In the genomic region with DNA sequence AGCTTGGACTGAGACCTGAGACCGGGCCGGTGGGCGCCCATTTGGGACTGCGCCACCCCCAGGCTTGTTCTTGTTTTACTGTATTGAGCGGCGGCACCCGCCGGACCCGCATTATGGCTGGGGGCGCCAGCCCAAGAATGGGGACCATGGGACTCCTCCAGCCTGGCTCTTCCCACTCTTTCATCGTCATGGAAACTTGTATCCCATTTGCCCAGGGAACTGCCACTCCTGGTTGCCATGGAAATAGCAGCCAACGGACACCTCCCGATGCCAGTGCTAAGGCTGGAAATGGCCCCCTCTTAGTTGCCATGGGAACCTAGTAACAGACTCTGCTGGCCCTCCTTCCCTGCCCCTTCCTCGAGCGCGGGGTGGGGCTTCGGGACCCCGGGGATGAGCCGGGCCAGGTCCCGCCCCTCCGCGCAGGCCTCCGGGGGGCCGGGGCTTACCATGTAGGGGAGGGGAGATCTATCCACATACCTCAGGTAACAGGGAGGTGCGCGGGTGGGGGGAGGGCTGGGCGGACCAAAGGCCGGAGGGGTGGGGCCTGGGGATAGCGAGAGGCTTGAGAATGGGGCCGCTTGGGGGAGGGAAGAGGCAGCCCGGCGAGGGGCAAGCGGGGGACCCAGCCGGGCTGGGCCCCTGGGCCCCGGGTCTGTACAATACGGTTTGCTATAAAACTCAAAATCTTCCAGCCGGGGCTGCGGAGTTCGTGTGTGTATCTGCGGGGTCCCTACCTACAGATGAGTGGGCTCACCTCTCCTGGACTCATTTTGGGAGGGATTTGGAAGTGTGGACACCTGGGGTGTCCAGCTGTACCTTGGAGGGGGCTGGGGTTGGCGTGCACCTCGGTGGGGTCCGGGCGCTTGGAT, we compare ENCODE assay signal across 8 cellular contexts. TPM values are rescaled to one million over a fixed set of nuclear protein-coding genes. Genes with fewer than 3 reads are reported as not detected.
A peak's percentile ranks its signal among the peaks of the same experiment; 100 is the strongest.
DNase-seq lines count a peak whose midpoint lies in the region; ATAC-seq, FAIRE-seq and TF ChIP-seq lines count a peak whose summit lies in the region.

No MANE protein-coding gene starts in this region.

- peak overlapping the region; percentile 98 for H3K56ac ChIP-seq in mesendoderm (ENCODE audit: low read length)

- intact Hi-C loops in testis (cut with DNase I; ENCODE audit: low total_unique reads): no loop called here

- TF ChIP-seq CTCF in A549 (IDR thresholded peaks at IDR 0.05): no peak
- TF ChIP-seq CTCF in GM06990 (IDR thresholded peaks at IDR 0.05; ENCODE audit: insufficient read depth, low read length, poor library complexity, severe bottlenecking): no peak
- no peak for TF ChIP-seq CTCF in testis (IDR thresholded peaks at IDR 0.05)

- H3K4me1 Mint-ChIP-seq in T-helper 2 cell treated with Interferon-gamma antibody and Interleukin-4, amounts not matched to agents 5 μg/mL and 100 μg/mL, for 36 hours (ENCODE audit: low read depth): peaks cover 11% of the 10 kb centered on the region

- no peak for TF ChIP-seq EP300 in A549 (IDR thresholded peaks at IDR 0.05)

- H4K8ac ChIP-seq in mesendoderm (ENCODE audit: low read depth, low read length): no peak overlapping the region

- H2BK120ac ChIP-seq in mesendoderm (ENCODE audit: low read depth, low read length): peak overlapping the region; percentile 21

- H3K36me3 Mint-ChIP-seq in T-helper 2 cell treated with Interferon-gamma antibody and Interleukin-4, amounts not matched to agents 5 μg/mL and 100 μg/mL, for 36 hours (ENCODE audit: low read depth): peaks cover 24% of the 10 kb centered on the region

- H4K5ac ChIP-seq in mesendoderm (ENCODE audit: low read length): no peak overlapping the region

- TF ChIP-seq RAD21 in A549 (conservative IDR thresholded peaks at IDR 0.05 in 1 of 2, IDR thresholded peaks at IDR 0.05 in 1 of 2): no peak

- no peaks in the 10 kb centered on the region for H3K27me3 Mint-ChIP-seq in T-helper 2 cell treated with Interferon-gamma antibody and Interleukin-4, amounts not matched to agents 5 μg/mL and 100 μg/mL, for 36 hours (ENCODE audit: low read depth)

- ATAC-seq in A549 (peak; percentile 75 to 85), HG02840 (IDR thresholded peaks at IDR 0.05; ENCODE audit: low FRiP score, unreplicated experiment) (no peak)

- H3K36me3 ChIP-seq in GM06990 (ENCODE audit: control insufficient read depth, insufficient read depth, low read length) (peaks cover 4% of the 10 kb centered on the region), HUES6 (ENCODE audit: control insufficient read depth, insufficient read depth, low read length) (peaks cover 27% of the 10 kb centered on the region), mesendoderm (ENCODE audit: control insufficient read depth, insufficient read depth, low read length) (peaks cover 6% of the 10 kb centered on the region), testis (ENCODE audit: low read depth, missing control alignments) (no peaks in the 10 kb centered on the region)

- H3K79me1 ChIP-seq in mesendoderm (ENCODE audit: low read length): peaks cover 5% of the 10 kb centered on the region

- no peaks in the 10 kb centered on the region for H3K79me2 ChIP-seq in mesendoderm (ENCODE audit: control insufficient read depth, insufficient read depth, low read length)

- H3K4ac ChIP-seq in mesendoderm (ENCODE audit: low read depth, low read length): peak overlapping the region; percentile 92

- DNase-seq in A549 (ENCODE audit: low read depth in 1 of 2, low spot score in 1 of 2): peak; percentile 87 to 98
- DNase-seq in GM06990 (ENCODE audit: extremely low read depth, insufficient read length): peak; percentile 53
- DNase-seq in T-helper 2 cell treated with Interferon-gamma antibody and Interleukin-4, amounts not matched to agents 5 μg/mL and 100 μg/mL, for 36 hours (ENCODE audit: low spot score): no peak
- no peak for DNase-seq in epithelial cell of prostate (ENCODE audit: low read depth, low spot score)
- peak; percentile 100 for DNase-seq in mesendoderm
- DNase-seq in testis: peak; percentile 98

- H3K4me2 ChIP-seq in A549 (peak overlapping the region; percentile 88), mesendoderm (ENCODE audit: low read length) (peak overlapping the region; percentile 87)

- H2BK15ac ChIP-seq in mesendoderm (replicated peaks; ENCODE audit: low read depth): no peak overlapping the region

- H3K9ac ChIP-seq in HUES6 (ENCODE audit: low read length): peak overlapping the region; percentile 72
- peak overlapping the region; percentile 89 for H3K9ac ChIP-seq in mesendoderm (ENCODE audit: low read length)

- peak overlapping the region; percentile 70 for H3K4me3 Mint-ChIP-seq in T-helper 2 cell treated with Interferon-gamma antibody and Interleukin-4, amounts not matched to agents 5 μg/mL and 100 μg/mL, for 36 hours

- H3K27me3 ChIP-seq in GM06990 (replicated peaks; ENCODE audit: control insufficient read depth, insufficient read depth, low read length) (no peaks in the 10 kb centered on the region), HUES6 (ENCODE audit: control insufficient read depth, insufficient read depth, low read length) (no peaks in the 10 kb centered on the region), mesendoderm (ENCODE audit: insufficient read depth, low read length, poor library complexity) (no peaks in the 10 kb centered on the region), testis (no peaks in the 10 kb centered on the region)

- no peaks in the 10 kb centered on the region for H3K9me3 ChIP-seq in A549
- no peaks in the 10 kb centered on the region for H3K9me3 ChIP-seq in HUES6 (ENCODE audit: control insufficient read depth, insufficient read depth, low read depth, low read length)
- no peaks in the 10 kb centered on the region for H3K9me3 ChIP-seq in testis

- H3K27ac Mint-ChIP-seq in T-helper 2 cell treated with Interferon-gamma antibody and Interleukin-4, amounts not matched to agents 5 μg/mL and 100 μg/mL, for 36 hours: peak overlapping the region; percentile 41

- H2AK5ac ChIP-seq in mesendoderm (ENCODE audit: low read length): no peak overlapping the region

- H3K4me1 ChIP-seq in A549 (peaks cover 20% of the 10 kb centered on the region), HUES6 (ENCODE audit: control insufficient read depth, insufficient read depth, low read length) (peaks cover 20% of the 10 kb centered on the region), mesendoderm (ENCODE audit: control insufficient read depth, low read depth, low read length) (peaks cover 7% of the 10 kb centered on the region), testis (peaks cover 26% of the 10 kb centered on the region)

- CTCF ChIA-PET in A549 (lab: Yijun Ruan, JAX): interaction anchor here (2.4 to 8.2 kb wide), 2 partner anchors 6 to 13 kb away, joined by 10 to 78 read pairs; no protein-coding TSS in a partner anchor

- peak overlapping the region; percentile 90 for H3K23ac ChIP-seq in mesendoderm (ENCODE audit: low read length)

- peak overlapping the region; percentile 75 for H2BK5ac ChIP-seq in mesendoderm (ENCODE audit: low read length)

- peak overlapping the region; percentile 94 for H3K18ac ChIP-seq in mesendoderm (ENCODE audit: low read length)

- POLR2A ChIA-PET in A549 (lab: Yijun Ruan, JAX): no interaction called here

- H3K4me3 ChIP-seq in A549: peak overlapping the region; percentile 73
- H3K4me3 ChIP-seq in GM06990 (replicated peaks; ENCODE audit: low read depth, low read length): peak overlapping the region; percentile 90
- H3K4me3 ChIP-seq in HUES6 (ENCODE audit: low read depth, low read length): peak overlapping the region; percentile 75
- H3K4me3 ChIP-seq in mesendoderm (ENCODE audit: low read length): peak overlapping the region; percentile 51
- peak overlapping the region; percentile 90 to 98 for H3K4me3 ChIP-seq in testis

- H3K27ac ChIP-seq in A549 (peak overlapping the region; percentile 90 to 99), HUES6 (ENCODE audit: low read depth, low read length) (peak overlapping the region; percentile 87), epithelial cell of prostate (peak overlapping the region; percentile 85), mesendoderm (ENCODE audit: low read depth, low read length) (peak overlapping the region; percentile 96), testis (peak overlapping the region; percentile 92 to 97)

- no peaks in the 10 kb centered on the region for H3K9me3 Mint-ChIP-seq in T-helper 2 cell treated with Interferon-gamma antibody and Interleukin-4, amounts not matched to agents 5 μg/mL and 100 μg/mL, for 36 hours

- 31% methylated on average over 23 of the region's 44 CpGs for whole genome bisulfite sequencing in A549 (ENCODE audit: missing lambda C conversion rate)
- no CpG with 5 or more reads among the region's 44 CpGs for WGBS in mesendoderm (ENCODE audit: extremely low coverage, insufficient coverage, low lambda C conversion rate)
- 5% methylated on average over 29 to 44 of the region's 44 CpGs for WGBS in testis, 2 donors

- TF ChIP-seq POLR2A in A549 (IDR thresholded peaks at IDR 0.05; ENCODE audit: low read length) (no peak), testis (IDR thresholded peaks at IDR 0.05) (no peak)

- no peak for FAIRE-seq in A549 (lab: Jason Lieb, UNC)

RNA-seq across cellular contexts. Expression of gene ORAI3, which starts 0.5 kb away (rescaled TPM):
- 14.1 and 17.3 TPM in 2 replicates for polyA plus RNA-seq in A549 (2011; rRNA removed)
- 5.9 and 10.3 TPM in 2 replicates for polyA plus RNA-seq in A549 (2012; cell fraction: cytosol; rRNA removed)
- polyA plus RNA-seq in A549 (2012; cell fraction: nucleus; rRNA removed): 10.8 and 11.6 TPM in 2 replicates
- 7.1 to 11.8 TPM (median 10.5 TPM) in 3 replicates for polyA plus RNA-seq in A549 (2017; fragmentation: RNase III; extraction: RNeasy Plus Mini Kit Qiagen cat#74134 plus additional on column Dnase treatment)
- 11.0 and 13.8 TPM in 2 replicates for polyA minus RNA-seq in A549 (2011; rRNA and poly(A)+ RNA removed)
- polyA plus RNA-seq in mesendoderm (2013, experiment 1 of 2): 3.6 TPM
- 3.5 TPM for polyA plus RNA-seq in mesendoderm (2013, experiment 2 of 2)
- 10 to 100 TPM; 68.6 to 75.0 TPM for total RNA-seq in testis
- 29.1 TPM for polyA plus RNA-seq in testis (ENCODE audit: insufficient read depth, low read depth, low replicate concordance)

RNA-seq across cellular contexts. Expression of gene SETD1A, which starts 9.2 kb away (rescaled TPM):
- polyA plus RNA-seq in A549 (2011; rRNA removed): 2.0 and 3.8 TPM in 2 replicates
- 8.7 and 11.2 TPM in 2 replicates for polyA plus RNA-seq in A549 (2012; cell fraction: cytosol; rRNA removed)
- 30.5 and 31.9 TPM in 2 replicates for polyA plus RNA-seq in A549 (2012; cell fraction: nucleus; rRNA removed)
- polyA plus RNA-seq in A549 (2017; fragmentation: RNase III; extraction: RNeasy Plus Mini Kit Qiagen cat#74134 plus additional on column Dnase treatment): 15.7 to 22.6 TPM (median 21.2 TPM) in 3 replicates
- 3.9 and 7.0 TPM in 2 replicates for polyA minus RNA-seq in A549 (2011; rRNA and poly(A)+ RNA removed)
- 27.7 TPM for polyA plus RNA-seq in mesendoderm (2013, experiment 1 of 2)
- polyA plus RNA-seq in mesendoderm (2013, experiment 2 of 2): 25.3 TPM
- total RNA-seq in testis: 10 to 100 TPM; 45.7 to 45.8 TPM
- polyA plus RNA-seq in testis (ENCODE audit: insufficient read depth, low read depth, low replicate concordance): 41.4 TPM

RNA-seq across cellular contexts. Expression of gene FBXL19, which starts 24.9 kb away (rescaled TPM):
- polyA plus RNA-seq in A549 (2011; rRNA removed): 5.6 and 7.0 TPM in 2 replicates
- polyA plus RNA-seq in A549 (2012; cell fraction: cytosol; rRNA removed): 11.4 and 17.1 TPM in 2 replicates
- polyA plus RNA-seq in A549 (2012; cell fraction: nucleus; rRNA removed): 29.7 and 38.9 TPM in 2 replicates
- polyA plus RNA-seq in A549 (2017; fragmentation: RNase III; extraction: RNeasy Plus Mini Kit Qiagen cat#74134 plus additional on column Dnase treatment): 15.5 to 21.5 TPM (median 18.3 TPM) in 3 replicates
- 6.8 and 9.4 TPM in 2 replicates for polyA minus RNA-seq in A549 (2011; rRNA and poly(A)+ RNA removed)
- polyA plus RNA-seq in mesendoderm (2013, experiment 1 of 2): 46.9 TPM
- 47.5 TPM for polyA plus RNA-seq in mesendoderm (2013, experiment 2 of 2)
- total RNA-seq in testis: 100 to 1,000 TPM; 142 to 149 TPM
- 47.0 TPM for polyA plus RNA-seq in testis (ENCODE audit: insufficient read depth, low read depth, low replicate concordance)

RNA-seq across cellular contexts. Expression of gene HSD3B7, which starts 36.7 kb away (rescaled TPM):
- polyA plus RNA-seq in A549 (2011; rRNA removed) (10.5 and 15.2 TPM in 2 replicates), A549 (2017; fragmentation: RNase III; extraction: RNeasy Plus Mini Kit Qiagen cat#74134 plus additional on column Dnase treatment) (17.3 to 20.1 TPM (median 19.7 TPM) in 3 replicates), testis (ENCODE audit: insufficient read depth, low read depth, low replicate concordance) (8.9 TPM)
- polyA plus RNA-seq in A549 (2012; cell fraction: cytosol; rRNA removed): 11.1 and 16.1 TPM in 2 replicates
- 24.6 and 27.6 TPM in 2 replicates for polyA plus RNA-seq in A549 (2012; cell fraction: nucleus; rRNA removed)
- 11.4 and 13.6 TPM in 2 replicates for polyA minus RNA-seq in A549 (2011; rRNA and poly(A)+ RNA removed)
- polyA plus RNA-seq in mesendoderm (2013, experiment 1 of 2): 1.8 TPM
- polyA plus RNA-seq in mesendoderm (2013, experiment 2 of 2): 1.9 TPM
- 1 to 10 TPM; 5.7 to 7.4 TPM for total RNA-seq in testis

RNA-seq across cellular contexts. Expression of gene CTF1, which starts 51.9 kb away (rescaled TPM):
- polyA plus RNA-seq in A549 (2011; rRNA removed) (0.13 and 0.44 TPM in 2 replicates), A549 (2017; fragmentation: RNase III; extraction: RNeasy Plus Mini Kit Qiagen cat#74134 plus additional on column Dnase treatment) (0.16 to 0.30 TPM (median 0.23 TPM) in 3 replicates), testis (ENCODE audit: insufficient read depth, low read depth, low replicate concordance) (5.6 TPM)
- polyA plus RNA-seq in A549 (2012; cell fraction: cytosol; rRNA removed): 0.34 and 0.52 TPM in 2 replicates
- polyA plus RNA-seq in A549 (2012; cell fraction: nucleus; rRNA removed): 0.23 and 0.54 TPM in 2 replicates
- 0.17 and 0.63 TPM in 2 replicates for polyA minus RNA-seq in A549 (2011; rRNA and poly(A)+ RNA removed)
- polyA plus RNA-seq in mesendoderm (2013, experiment 1 of 2): 1.7 TPM
- 1.6 TPM for polyA plus RNA-seq in mesendoderm (2013, experiment 2 of 2)
- 1 to 10 TPM; 5.9 to 9.0 TPM for total RNA-seq in testis

Comparison
In these comparisons a context has a peak if more than half of its experiments do, and no peak if none do; other contexts are left out.
1. DNase-seq: peak in A549 (2 of 2), GM06990 (single experiment), mesendoderm (single experiment) and testis (single experiment); none in T-helper 2 cell treated with Interferon-gamma antibody and Interleukin-4, amounts not matched to agents 5 μg/mL and 100 μg/mL, for 36 hours (single experiment) and epithelial cell of prostate (single experiment).
2. Peak in every context shown above with its lines, with median percentiles within 50 percentile points of each other: H3K27ac ChIP-seq and H3K4me3 ChIP-seq.